ENCODE assay signal across 8 cellular contexts in genomic region chr2:149597050-149598013, GRCh38. TPM values are rescaled to one million over a fixed set of nuclear protein-coding genes. Genes with fewer than 3 reads are reported as not detected.
DNase-seq lines count a peak whose midpoint lies in the region; ATAC-seq, FAIRE-seq and TF ChIP-seq lines count a peak whose summit lies in the region.

No MANE protein-coding gene starts in this region.

- TF ChIP-seq CTCF in pancreas (IDR thresholded peaks at IDR 0.05), result peak; percentile 46 to 76 (median 64)

- H3K27ac ChIP-seq in SJCRH30, result no peak overlapping the region
- H3K27ac ChIP-seq in pancreas, result no peak overlapping the region

- no peak overlapping the region for H3K4me3 Mint-ChIP-seq in activated naive CD4-positive, alpha-beta T cell treated with anti-CD3 and anti-CD28 coated beads, Interleukin-2, amount 10 ng/mL, durations not matched to agents 7 days and 5 days

- no peaks in the 10 kb centered on the region for H3K9me3 ChIP-seq in SJCRH30 (replicated peaks)
- no peaks in the 10 kb centered on the region for H3K9me3 ChIP-seq in pancreas

- H3K4me1 Mint-ChIP-seq in activated naive CD4-positive, alpha-beta T cell treated with anti-CD3 and anti-CD28 coated beads, Interleukin-2, amount 10 ng/mL, durations not matched to agents 7 days and 5 days, result peaks cover 25% of the 10 kb centered on the region

- peak; percentile 97 for FAIRE-seq in GM12892 (lab: Jason Lieb, UNC)
- peak; percentile 95 for FAIRE-seq in pancreas (lab: Jason Lieb, UNC)

- CTCF ChIA-PET in activated naive CD4-positive, alpha-beta T cell treated with anti-CD3 and anti-CD28 coated beads, Interleukin-2, amount 10 ng/mL, durations not matched to agents 7 days and 5 days (lab: Charles Lee), result interaction anchor here (0.6 to 2.9 kb wide), 13 partner anchors 9 to 1642 kb away, joined by 3 to 12 read pairs (median 4); partner anchors contain the start of gene MMADHC

- H3K27me3 ChIP-seq in SJCRH30 (no peaks in the 10 kb centered on the region), pancreas (no peaks in the 10 kb centered on the region)

- H3K4me1 ChIP-seq in SJCRH30 (0 out of 2 replicates have a peak, but pooled peaks cover 7% of the 10 kb centered on the region), pancreas (no peaks in the 10 kb centered on the region)

- DNase-seq in GM12892 (ENCODE audit: insufficient read length) (no peak), NAMALWA (ENCODE audit: low spot score) (peak; percentile 82), SJCRH30 (peak; percentile 51 to 82), germinal center (ENCODE audit: low spot score) (peak; percentile 48), pancreas (peak in 3 of 6 donors; percentile 23 to 59 (median 25)), GF-D8 (lab: John Stamatoyannopoulos, UW) (no peak)
- peak; percentile 56 for DNase-seq in activated naive CD4-positive, alpha-beta T cell treated with anti-CD3 and anti-CD28 coated beads, Interleukin-2, amount 10 ng/mL, durations not matched to agents 7 days and 5 days

- peaks cover 24% of the 10 kb centered on the region for H3K27me3 Mint-ChIP-seq in activated naive CD4-positive, alpha-beta T cell treated with anti-CD3 and anti-CD28 coated beads, Interleukin-2, amount 10 ng/mL, durations not matched to agents 7 days and 5 days

- WGBS in pancreas, 2 donors, result 22 to 27% methylated on average over 12 of the region's 12 CpGs

- H3K27ac Mint-ChIP-seq in activated naive CD4-positive, alpha-beta T cell treated with anti-CD3 and anti-CD28 coated beads, Interleukin-2, amount 10 ng/mL, durations not matched to agents 7 days and 5 days, result peak overlapping the region; percentile 69

- intact Hi-C loops in pancreas (cut with DNase I), result loop anchor here in 2 of 3 donors (5.0 kb wide), 1 partner anchor 890 kb away; the partner anchor contains the start of gene RND3 (in 2 of the 2)

- H3K4me3 ChIP-seq in SJCRH30 (no peak overlapping the region), pancreas (no peak overlapping the region)

- ATAC-seq in HG02610 (IDR thresholded peaks at IDR 0.05; ENCODE audit: unreplicated experiment) (peak; percentile 98), pancreas (peak; percentile 89 to 99 (median 97))

- H3K36me3 Mint-ChIP-seq in activated naive CD4-positive, alpha-beta T cell treated with anti-CD3 and anti-CD28 coated beads, Interleukin-2, amount 10 ng/mL, durations not matched to agents 7 days and 5 days, result no peaks in the 10 kb centered on the region

- no peaks in the 10 kb centered on the region for H3K36me3 ChIP-seq in SJCRH30
- H3K36me3 ChIP-seq in pancreas, result no peaks in the 10 kb centered on the region

- TF ChIP-seq POLR2A in GM12892 (IDR thresholded peaks at IDR 0.05; ENCODE audit: low read depth, low read length), result no peak

- no peaks in the 10 kb centered on the region for H3K9me3 Mint-ChIP-seq in activated naive CD4-positive, alpha-beta T cell treated with anti-CD3 and anti-CD28 coated beads, Interleukin-2, amount 10 ng/mL, durations not matched to agents 7 days and 5 days

RNA-seq across cellular contexts. Expression of gene MMADHC, which starts 9.8 kb away (rescaled TPM):
- 113 TPM for polyA plus RNA-seq in GM12892 (2012; ENCODE audit: missing spikeins)
- total RNA-seq in SJCRH30 (2014; rRNA removed; shearing (Covaris generic)), result 99.3 and 104 TPM in 2 replicates
- 10 to 100 TPM; 44.5 to 68.0 (median 57.6) TPM for total RNA-seq in pancreas
- 10 to 100 TPM; 20.1 to 49.1 TPM for polyA plus RNA-seq in pancreas

Comparison
In these comparisons a context has a peak if more than half of its experiments do, and no peak if none do; other contexts are left out.
1. DNase-seq: peak in NAMALWA (single experiment), SJCRH30 (2 of 2), activated naive CD4-positive, alpha-beta T cell treated with anti-CD3 and anti-CD28 coated beads, Interleukin-2, amount 10 ng/mL, durations not matched to agents 7 days and 5 days (single experiment) and germinal center (single experiment); none in GM12892 (single experiment) and GF-D8 (single experiment).